ENCODE assay signal across 1 cellular context in the genomic region with DNA sequence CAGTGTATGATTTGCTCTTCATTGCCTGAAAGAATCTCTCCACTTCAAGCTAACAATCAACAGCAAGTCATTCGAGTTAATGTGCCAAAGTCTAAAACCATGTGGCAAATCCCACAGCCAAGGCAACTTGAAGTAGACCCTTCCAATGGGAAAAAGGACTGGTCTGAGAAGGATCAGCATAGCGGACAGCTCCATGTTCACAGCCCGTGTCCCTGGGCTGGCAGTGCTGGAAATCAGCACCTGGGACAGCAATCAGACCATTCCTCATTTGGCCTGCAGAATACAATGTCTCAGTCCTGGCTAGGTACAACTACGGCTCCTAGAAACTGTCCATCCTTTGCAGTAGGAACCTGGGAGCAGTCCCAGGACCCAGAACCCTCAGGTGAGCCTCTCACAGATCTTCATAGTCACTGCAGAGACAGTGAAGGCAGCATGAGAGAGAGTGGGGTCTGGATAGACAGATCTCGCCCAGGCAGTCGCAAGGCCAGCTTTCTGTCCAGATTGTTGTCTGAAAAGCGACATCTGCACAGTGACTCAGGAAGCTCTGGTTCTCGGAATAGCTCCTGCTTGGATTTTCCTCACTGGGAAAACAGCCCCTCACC.
TF ChIP-seq lines count a peak whose summit lies in the region.

No MANE protein-coding gene starts in this region.

TF ChIP-seq in HepG2, 621 proteins besides CTCF, POLR2A, EP300 and RAD21 (continued from another document and continues in another):
- TF ChIP-seq RELA (CRISPR knock-in tag; IDR thresholded peaks at IDR 0.05) (no peak), ZMYM4 (CRISPR knock-in tag; IDR thresholded peaks at IDR 0.05) (no peak; the same call in 1 of the 2 replicates), ZNF101 (CRISPR knock-in tag; IDR thresholded peaks at IDR 0.05; ENCODE audit: borderline replicate concordance, low read depth) (no peak), THAP8 (CRISPR knock-in tag; IDR thresholded peaks at IDR 0.05; ENCODE audit: borderline replicate concordance) (no peak), ZNF580 (CRISPR knock-in tag; IDR thresholded peaks at IDR 0.05; ENCODE audit: borderline replicate concordance, low read depth) (peak; percentile 89), NFKB2 (CRISPR knock-in tag; IDR thresholded peaks at IDR 0.05; ENCODE audit: borderline replicate concordance) (peak; percentile 64; the same call in 1 of the 2 replicates), HNF1A (IDR thresholded peaks at IDR 0.05; ENCODE audit: low read depth) (no peak), HNF1A (CRISPR knock-in tag; IDR thresholded peaks at IDR 0.05; ENCODE audit: borderline replicate concordance) (no peak), NAIF1 (CRISPR knock-in tag; IDR thresholded peaks at IDR 0.05; ENCODE audit: borderline replicate concordance) (no peak), KLF6 (CRISPR knock-in tag; IDR thresholded peaks at IDR 0.05) (peak; percentile 94), PCBP1 (IDR thresholded peaks at IDR 0.05; ENCODE audit: borderline replicate concordance, low read depth, low read length) (no peak), ZNF747 (CRISPR knock-in tag; IDR thresholded peaks at IDR 0.05; ENCODE audit: borderline replicate concordance) (no peak), ZNF800 (CRISPR knock-in tag; IDR thresholded peaks at IDR 0.05) (peak; percentile 56; the same call in 1 of the 2 replicates), MAFF (IDR thresholded peaks at IDR 0.05; ENCODE audit: low read depth, low read length) (no peak), HOXD1 (CRISPR knock-in tag; IDR thresholded peaks at IDR 0.05) (0 out of 2 replicates have a peak, but pooled peaks have one; percentile 45), ZNF230 (CRISPR knock-in tag; IDR thresholded peaks at IDR 0.05) (no peak), CBX2 (IDR thresholded peaks at IDR 0.05; ENCODE audit: low read depth, low read length) (no peak), CBX2 (CRISPR knock-in tag; IDR thresholded peaks at IDR 0.05; ENCODE audit: low read depth) (no peak), NFYC (CRISPR knock-in tag; IDR thresholded peaks at IDR 0.05) (0 out of 2 replicates have a peak, but pooled peaks have one; percentile 32), RFX3 (CRISPR knock-in tag; IDR thresholded peaks at IDR 0.05) (peak; percentile 50; the same call in 1 of the 2 replicates), NONO (IDR thresholded peaks at IDR 0.05) (no peak), NONO (CRISPR knock-in tag; conservative IDR thresholded peaks at IDR 0.05) (no peak), MZF1 (CRISPR knock-in tag; IDR thresholded peaks at IDR 0.05; ENCODE audit: borderline replicate concordance) (no peak), EHMT2 (IDR thresholded peaks at IDR 0.05; ENCODE audit: borderline replicate concordance, low read depth, low read length) (peak; percentile 98), PRMT3 (CRISPR knock-in tag; IDR thresholded peaks at IDR 0.05; ENCODE audit: borderline replicate concordance, low read depth) (0 out of 2 replicates have a peak, but pooled peaks have one; percentile 68), LBX2 (CRISPR knock-in tag; IDR thresholded peaks at IDR 0.05; ENCODE audit: borderline replicate concordance) (no peak), FOXP4 (CRISPR knock-in tag; IDR thresholded peaks at IDR 0.05) (no peak), ZBTB7B (CRISPR knock-in tag; IDR thresholded peaks at IDR 0.05) (peak; percentile 25; the same call in 1 of the 2 replicates), POLR2G (IDR thresholded peaks at IDR 0.05; ENCODE audit: low read depth, low read length) (no peak), ZNF34 (CRISPR knock-in tag; IDR thresholded peaks at IDR 0.05; ENCODE audit: borderline replicate concordance) (no peak), ZNF331 (CRISPR knock-in tag; IDR thresholded peaks at IDR 0.05) (peak; percentile 95), ZFP37 (CRISPR knock-in tag; IDR thresholded peaks at IDR 0.05; ENCODE audit: borderline replicate concordance) (peak; percentile 90; the same call in 1 of the 2 replicates), KLF9 (CRISPR knock-in tag; IDR thresholded peaks at IDR 0.05; ENCODE audit: low read depth) (no peak), ZNF468 (CRISPR knock-in tag; IDR thresholded peaks at IDR 0.05) (no peak), ZNF790 (CRISPR knock-in tag; IDR thresholded peaks at IDR 0.05; ENCODE audit: borderline replicate concordance) (no peak), SRY (CRISPR knock-in tag; IDR thresholded peaks at IDR 0.05) (peak; percentile 92), ZSCAN9 (CRISPR knock-in tag; IDR thresholded peaks at IDR 0.05; ENCODE audit: borderline replicate concordance) (peak; percentile 96), MED8 (CRISPR knock-in tag; IDR thresholded peaks at IDR 0.05; ENCODE audit: insufficient replicate concordance) (no peak), ZNF121 (CRISPR knock-in tag; IDR thresholded peaks at IDR 0.05) (no peak), ARID3A (IDR thresholded peaks at IDR 0.05; ENCODE audit: low read depth, low read length) (no peak), TAF15 (IDR thresholded peaks at IDR 0.05; ENCODE audit: low read depth, low read length, poor library complexity, severe bottlenecking) (no peak)
- TF ChIP-seq, protein P1, sequence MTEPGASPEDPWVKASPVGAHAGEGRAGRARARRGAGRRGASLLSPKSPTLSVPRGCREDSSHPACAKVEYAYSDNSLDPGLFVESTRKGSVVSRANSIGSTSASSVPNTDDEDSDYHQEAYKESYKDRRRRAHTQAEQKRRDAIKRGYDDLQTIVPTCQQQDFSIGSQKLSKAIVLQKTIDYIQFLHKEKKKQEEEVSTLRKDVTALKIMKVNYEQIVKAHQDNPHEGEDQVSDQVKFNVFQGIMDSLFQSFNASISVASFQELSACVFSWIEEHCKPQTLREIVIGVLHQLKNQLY (CRISPR knock-in tag; IDR thresholded peaks at IDR 0.05), result 0 out of 2 replicates have a peak, but pooled peaks have one; percentile 47
- TF ChIP-seq, protein P2, sequence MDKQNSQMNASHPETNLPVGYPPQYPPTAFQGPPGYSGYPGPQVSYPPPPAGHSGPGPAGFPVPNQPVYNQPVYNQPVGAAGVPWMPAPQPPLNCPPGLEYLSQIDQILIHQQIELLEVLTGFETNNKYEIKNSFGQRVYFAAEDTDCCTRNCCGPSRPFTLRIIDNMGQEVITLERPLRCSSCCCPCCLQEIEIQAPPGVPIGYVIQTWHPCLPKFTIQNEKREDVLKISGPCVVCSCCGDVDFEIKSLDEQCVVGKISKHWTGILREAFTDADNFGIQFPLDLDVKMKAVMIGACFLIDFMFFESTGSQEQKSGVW (CRISPR knock-in tag; IDR thresholded peaks at IDR 0.05; ENCODE audit: borderline replicate concordance), result no peak
- TF ChIP-seq, protein P3, sequence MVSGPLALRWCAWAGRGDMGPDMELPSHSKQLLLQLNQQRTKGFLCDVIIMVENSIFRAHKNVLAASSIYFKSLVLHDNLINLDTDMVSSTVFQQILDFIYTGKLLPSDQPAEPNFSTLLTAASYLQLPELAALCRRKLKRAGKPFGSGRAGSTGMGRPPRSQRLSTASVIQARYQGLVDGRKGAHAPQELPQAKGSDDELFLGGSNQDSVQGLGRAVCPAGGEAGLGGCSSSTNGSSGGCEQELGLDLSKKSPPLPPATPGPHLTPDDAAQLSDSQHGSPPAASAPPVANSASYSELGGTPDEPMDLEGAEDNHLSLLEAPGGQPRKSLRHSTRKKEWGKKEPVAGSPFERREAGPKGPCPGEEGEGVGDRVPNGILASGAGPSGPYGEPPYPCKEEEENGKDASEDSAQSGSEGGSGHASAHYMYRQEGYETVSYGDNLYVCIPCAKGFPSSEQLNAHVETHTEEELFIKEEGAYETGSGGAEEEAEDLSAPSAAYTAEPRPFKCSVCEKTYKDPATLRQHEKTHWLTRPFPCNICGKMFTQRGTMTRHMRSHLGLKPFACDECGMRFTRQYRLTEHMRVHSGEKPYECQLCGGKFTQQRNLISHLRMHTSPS (CRISPR knock-in tag; IDR thresholded peaks at IDR 0.05; ENCODE audit: low read depth), result no peak
- TF ChIP-seq, protein P4, sequence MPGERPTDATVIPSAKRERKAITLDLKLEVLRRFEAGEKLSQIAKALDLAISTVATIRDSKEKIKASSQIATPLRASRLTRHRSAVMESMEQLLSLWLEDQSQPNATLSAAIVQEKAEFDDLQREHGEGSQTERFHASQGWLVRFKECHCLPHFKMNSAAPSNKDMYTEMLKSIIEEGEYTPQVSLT (CRISPR knock-in tag; IDR thresholded peaks at IDR 0.05; ENCODE audit: borderline replicate concordance, low read depth), result no peak
- TF ChIP-seq, protein P5, sequence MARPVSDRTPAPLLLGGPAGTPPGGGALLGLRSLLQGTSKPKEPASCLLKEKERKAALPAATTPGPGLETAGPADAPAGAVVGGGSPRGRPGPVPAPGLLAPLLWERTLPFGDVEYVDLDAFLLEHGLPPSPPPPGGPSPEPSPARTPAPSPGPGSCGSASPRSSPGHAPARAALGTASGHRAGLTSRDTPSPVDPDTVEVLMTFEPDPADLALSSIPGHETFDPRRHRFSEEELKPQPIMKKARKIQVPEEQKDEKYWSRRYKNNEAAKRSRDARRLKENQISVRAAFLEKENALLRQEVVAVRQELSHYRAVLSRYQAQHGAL (CRISPR knock-in tag; IDR thresholded peaks at IDR 0.05; ENCODE audit: not compliant biosample characterization), result no peak
